ENCODE assay signal across 17 cellular contexts in the genomic region with DNA sequence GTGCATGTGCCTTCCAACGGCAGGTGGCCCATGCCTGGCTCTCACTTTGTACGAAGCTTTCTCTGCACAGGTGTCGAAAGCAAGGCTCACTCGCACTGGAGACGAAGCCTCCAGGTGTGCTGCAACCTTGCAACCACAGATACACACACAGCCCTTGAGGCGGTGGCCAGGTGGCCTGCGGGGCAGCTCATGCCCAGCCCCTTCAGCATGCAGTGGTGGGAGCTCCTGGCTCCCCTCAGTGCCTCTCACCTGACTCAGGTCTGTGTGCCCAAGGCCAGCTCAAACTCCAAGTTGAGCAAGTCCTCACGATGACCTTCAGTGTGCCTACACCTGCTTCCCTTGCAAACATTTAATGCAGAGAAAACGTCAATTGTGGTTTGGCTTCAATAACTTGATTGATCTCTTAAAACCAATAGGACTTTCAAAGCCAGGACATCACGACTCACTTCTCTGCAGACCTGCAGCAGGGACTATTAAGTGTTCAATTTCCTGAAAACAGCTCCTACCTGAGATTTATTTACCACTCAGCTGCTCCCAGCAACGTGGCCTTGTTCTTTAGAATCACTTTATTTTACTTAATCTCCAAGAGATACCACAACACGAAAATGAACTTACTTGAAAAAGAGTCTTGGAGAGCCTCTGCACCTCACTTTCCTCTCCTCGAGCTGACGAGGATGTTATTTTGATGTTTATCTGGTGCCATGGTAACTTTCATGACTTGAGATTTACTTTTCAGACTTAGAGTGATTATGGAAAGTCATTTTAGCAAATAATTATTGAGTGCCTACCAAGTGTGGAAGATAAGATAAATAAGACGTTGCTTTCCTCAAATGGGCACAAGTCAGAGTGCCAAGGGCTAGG.
A peak's percentile ranks its signal among the peaks of the same experiment; 100 is the strongest.
DNase-seq lines count a peak whose midpoint lies in the region; ATAC-seq and TF ChIP-seq lines count a peak whose summit lies in the region.
"Had no signal": no experiment of that assay in that cellular context is flagged by ENCODE, and none has a peak within 500 bp of the region (broad histone marks: within the 10 kb centered on the region; RNA-seq: fewer than 3 reads in every experiment).

No MANE protein-coding gene starts in this region.

- CTCF ChIA-PET in activated CD4-positive, alpha-beta memory T cell treated with anti-CD3 and anti-CD28 coated beads for 36 hours (lab: Charles Lee): interaction anchor here (0.8 to 1.6 kb wide), 4 partner anchors 12 to 362 kb away, joined by 3 to 5 read pairs (median 4); no protein-coding TSS in a partner anchor

- H3K27ac Mint-ChIP-seq in activated CD4-positive, alpha-beta memory T cell treated with anti-CD3 and anti-CD28 coated beads for 36 hours: no peak overlapping the region
- H3K27ac Mint-ChIP-seq in stimulated activated naive B cell treated with anti-CD40 and anti-IgM and Interleukin-4, amounts not matched to agents 10 μg/mL and 1 μg/mL and 100 μg/mL, for 72 hours: no peak overlapping the region
- H3K27ac Mint-ChIP-seq: activated CD8-positive, alpha-beta memory T cell treated with anti-CD3 and anti-CD28 coated beads, Interleukin-2, amount 10 ng/mL, durations not matched to agents 7 days and 5 days; HFFc6 had no signal

- H3K4me1 ChIP-seq in left lung: no peaks in the 10 kb centered on the region
- H3K4me1 ChIP-seq in colonic mucosa: peaks cover 8% of the 10 kb centered on the region

- intact Hi-C loops in activated CD4-positive, alpha-beta memory T cell treated with anti-CD3 and anti-CD28 coated beads for 36 hours (cut with micrococcal nuclease): loop anchor here (2.0 kb wide), 1 partner anchor 14 kb away; no protein-coding TSS in a partner anchor
- intact Hi-C loops in left lung (cut with DNase I): no loop called here
- intact Hi-C loops in colonic mucosa (cut with DNase I): no loop called here

- ATAC-seq in left lung: peak; percentile 72
- ATAC-seq in HG03039 (IDR thresholded peaks at IDR 0.05; ENCODE audit: unreplicated experiment): no peak
- no peak for ATAC-seq in stimulated activated naive B cell treated with anti-CD40 and anti-IgM and Interleukin-4, amounts not matched to agents 10 μg/mL and 1 μg/mL and 100 μg/mL, for 72 hours (replicated peaks)
- ATAC-seq: activated CD8-positive, alpha-beta memory T cell treated with anti-CD3 and anti-CD28 coated beads, Interleukin-2, amount 10 ng/mL, durations not matched to agents 7 days and 5 days had no signal

- DNase-seq in stimulated activated naive CD4-positive, alpha-beta T cell (lab: John Stamatoyannopoulos, UW): peak in 4 of 6 experiments; percentile 10 to 73 (median 71)
- DNase-seq in stimulated activated naive CD4-positive, alpha-beta T cell treated with Interleukin-2 at 50 U/mL for 16 hours (lab: John Stamatoyannopoulos, UW): no peak
- peak; percentile 15 for DNase-seq in activated CD4-positive, alpha-beta memory T cell treated with anti-CD3 and anti-CD28 coated beads for 36 hours
- DNase-seq in left lung (no peak), SIG-M5 treated with dmso at 0.1 percent for 504 hours (lab: John Stamatoyannopoulos, UW; ENCODE audit: unreplicated experiment) (no peak), colonic mucosa (no peak)
- no peak for DNase-seq in stimulated activated naive B cell treated with anti-CD40 and anti-IgM and Interleukin-4, amounts not matched to agents 10 μg/mL and 1 μg/mL and 100 μg/mL, for 72 hours
- DNase-seq: activated CD8-positive, alpha-beta memory T cell treated with anti-CD3 and anti-CD28 coated beads, Interleukin-2, amount 10 ng/mL, durations not matched to agents 7 days and 5 days; amniotic stem cell; DND-41; HFFc6; mesenchymal stem cell; MG63; NCI-H2081 treated with DMSO at 0.1 percent for 48 hours; SHP77 treated with DMSO at 0.1 percent for 48 hours; thyroid gland had no signal

- peak overlapping the region in 1 of 2 donors; percentile 12 for H3K9ac ChIP-seq in colonic mucosa (ENCODE audit: low read depth in 2 of 2, low read length in 2 of 2)

- no peak overlapping the region for H3K4me3 Mint-ChIP-seq in activated CD4-positive, alpha-beta memory T cell treated with anti-CD3 and anti-CD28 coated beads for 36 hours
- no peak overlapping the region for H3K4me3 Mint-ChIP-seq in stimulated activated naive B cell treated with anti-CD40 and anti-IgM and Interleukin-4, amounts not matched to agents 10 μg/mL and 1 μg/mL and 100 μg/mL, for 72 hours
- H3K4me3 Mint-ChIP-seq: activated CD8-positive, alpha-beta memory T cell treated with anti-CD3 and anti-CD28 coated beads, Interleukin-2, amount 10 ng/mL, durations not matched to agents 7 days and 5 days; HFFc6 had no signal

- H3K27me3 ChIP-seq in left lung: no peaks in the 10 kb centered on the region
- no peaks in the 10 kb centered on the region for H3K27me3 ChIP-seq in colonic mucosa
- H3K27me3 ChIP-seq: MG63, thyroid gland had no signal

- H3K36me3 ChIP-seq in left lung: no peaks in the 10 kb centered on the region
- H3K36me3 ChIP-seq in colonic mucosa: no peaks in the 10 kb centered on the region
- H3K36me3 ChIP-seq: MG63, thyroid gland had no signal

- H3K27me3 Mint-ChIP-seq in activated CD4-positive, alpha-beta memory T cell treated with anti-CD3 and anti-CD28 coated beads for 36 hours: no peaks in the 10 kb centered on the region
- H3K27me3 Mint-ChIP-seq in stimulated activated naive B cell treated with anti-CD40 and anti-IgM and Interleukin-4, amounts not matched to agents 10 μg/mL and 1 μg/mL and 100 μg/mL, for 72 hours: peaks cover 9 to 13% of the 10 kb centered on the region in 2 donors

- H3K9me3 Mint-ChIP-seq in activated CD4-positive, alpha-beta memory T cell treated with anti-CD3 and anti-CD28 coated beads for 36 hours: no peaks in the 10 kb centered on the region
- no peaks in the 10 kb centered on the region for H3K9me3 Mint-ChIP-seq in stimulated activated naive B cell treated with anti-CD40 and anti-IgM and Interleukin-4, amounts not matched to agents 10 μg/mL and 1 μg/mL and 100 μg/mL, for 72 hours
- H3K9me3 Mint-ChIP-seq: HFFc6 had no signal

- POLR2A ChIA-PET in activated CD4-positive, alpha-beta memory T cell treated with anti-CD3 and anti-CD28 coated beads for 36 hours (lab: Charles Lee): no interaction called here

- no peak overlapping the region for H3K4me3 ChIP-seq in left lung
- no peak overlapping the region for H3K4me3 ChIP-seq in colonic mucosa
- H3K4me3 ChIP-seq: MG63, thyroid gland had no signal

- TF ChIP-seq CTCF in left lung (IDR thresholded peaks at IDR 0.05) (no peak), colonic mucosa (IDR thresholded peaks at IDR 0.05) (no peak)

- peaks cover 26% of the 10 kb centered on the region for H3K4me1 Mint-ChIP-seq in activated CD4-positive, alpha-beta memory T cell treated with anti-CD3 and anti-CD28 coated beads for 36 hours (ENCODE audit: low read depth)
- H3K4me1 Mint-ChIP-seq in stimulated activated naive B cell treated with anti-CD40 and anti-IgM and Interleukin-4, amounts not matched to agents 10 μg/mL and 1 μg/mL and 100 μg/mL, for 72 hours: peaks cover 19 to 24% of the 10 kb centered on the region in 2 donors

- H3K36me3 Mint-ChIP-seq in activated CD4-positive, alpha-beta memory T cell treated with anti-CD3 and anti-CD28 coated beads for 36 hours: no peaks in the 10 kb centered on the region
- no peaks in the 10 kb centered on the region for H3K36me3 Mint-ChIP-seq in stimulated activated naive B cell treated with anti-CD40 and anti-IgM and Interleukin-4, amounts not matched to agents 10 μg/mL and 1 μg/mL and 100 μg/mL, for 72 hours
- H3K36me3 Mint-ChIP-seq: activated CD8-positive, alpha-beta memory T cell treated with anti-CD3 and anti-CD28 coated beads, Interleukin-2, amount 10 ng/mL, durations not matched to agents 7 days and 5 days had no signal

- H3K9me3 ChIP-seq in left lung: no peaks in the 10 kb centered on the region
- no peaks in the 10 kb centered on the region for H3K9me3 ChIP-seq in colonic mucosa
- H3K9me3 ChIP-seq: MG63, thyroid gland had no signal

- H3K27ac ChIP-seq in left lung (peak overlapping the region; percentile 24 to 49), colonic mucosa (no peak overlapping the region)
- H3K27ac ChIP-seq: thyroid gland had no signal

Comparison
In these comparisons a context has a peak if more than half of its experiments do, and no peak if none do; other contexts are left out.
1. DNase-seq: peak in stimulated activated naive CD4-positive, alpha-beta T cell (4 of 6) and activated CD4-positive, alpha-beta memory T cell treated with anti-CD3 and anti-CD28 coated beads for 36 hours (single experiment); none in stimulated activated naive CD4-positive, alpha-beta T cell treated with Interleukin-2 at 50 U/mL for 16 hours (single experiment), left lung (0 of 2), SIG-M5 treated with dmso at 0.1 percent for 504 hours (single experiment), colonic mucosa (single experiment) and stimulated activated naive B cell treated with anti-CD40 and anti-IgM and Interleukin-4, amounts not matched to agents 10 μg/mL and 1 μg/mL and 100 μg/mL, for 72 hours (single experiment).